Comparison of ENCODE assay signal across 8 cellular contexts in the genomic region with DNA sequence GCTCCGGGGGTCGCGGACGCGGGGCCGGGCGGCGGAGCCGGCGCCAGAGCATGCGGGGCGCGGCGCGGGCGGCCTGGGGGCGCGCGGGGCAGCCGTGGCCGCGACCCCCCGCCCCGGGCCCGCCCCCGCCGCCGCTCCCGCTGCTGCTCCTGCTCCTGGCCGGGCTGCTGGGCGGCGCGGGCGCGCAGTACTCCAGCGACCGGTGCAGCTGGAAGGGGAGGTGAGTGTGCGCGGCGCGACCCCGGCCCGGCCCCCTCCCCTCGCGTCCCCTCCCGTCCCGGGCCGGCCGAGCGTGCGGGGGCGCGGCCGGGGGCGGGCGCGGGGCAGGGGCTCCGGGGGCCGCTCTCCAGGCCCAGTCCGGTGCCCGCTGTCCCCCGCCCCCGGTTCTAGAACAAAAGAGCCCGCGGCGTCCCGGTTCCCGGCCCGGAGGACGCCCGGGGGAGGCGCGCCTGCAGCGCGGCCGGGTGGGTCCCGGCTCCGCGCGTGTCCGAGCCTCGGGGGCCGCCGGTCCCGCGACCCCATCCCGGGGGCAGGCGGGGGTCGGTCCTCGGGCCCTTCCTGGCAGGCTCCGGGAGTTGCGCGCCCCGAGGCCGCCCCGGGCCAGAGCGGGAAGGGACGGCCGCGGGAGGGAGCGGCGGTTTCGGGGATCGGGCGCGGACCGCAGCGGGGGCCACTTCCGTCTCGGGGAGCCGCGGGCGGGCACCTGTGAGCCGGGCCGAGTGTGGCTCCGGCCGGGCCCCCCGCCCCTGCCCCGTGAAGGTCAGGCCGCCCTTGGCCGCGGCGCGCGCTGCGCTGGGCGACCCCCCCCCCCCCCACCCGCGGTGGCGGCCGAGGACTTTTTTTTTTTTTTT. TPM values are rescaled to one million over a fixed set of nuclear protein-coding genes. Genes with fewer than 3 reads are reported as not detected.
DNase-seq lines count a peak whose midpoint lies in the region; ATAC-seq and TF ChIP-seq lines count a peak whose summit lies in the region.

No MANE protein-coding gene starts in this region.

- H4K20me1 ChIP-seq in hepatocyte (ENCODE audit: insufficient read depth, poor library complexity, severe bottlenecking), result peaks cover 22% of the 10 kb centered on the region

- TF ChIP-seq CTCF in hepatocyte (IDR thresholded peaks at IDR 0.05; ENCODE audit: poor library complexity) (no peak), thoracic aorta (IDR thresholded peaks at IDR 0.05) (no peak)

- peaks cover 40% of the 10 kb centered on the region for H3K79me2 ChIP-seq in hepatocyte

- H3K4me1 ChIP-seq in SJCRH30 (peaks cover 42% of the 10 kb centered on the region), hepatocyte (ENCODE audit: insufficient read depth) (peaks cover 39% of the 10 kb centered on the region), thoracic aorta (ENCODE audit: control insufficient read depth in 1 of 2, low read depth in 2 of 2) (peaks cover 31 to 57% of the 10 kb centered on the region in 2 donors)

- DNase-seq in NCI-H2196 (lab: John Stamatoyannopoulos, UW; ENCODE audit: unreplicated experiment) (peak; percentile 27), NCI-H2196 treated with DMSO at 0.1 percent for 48 hours (lab: John Stamatoyannopoulos, UW; ENCODE audit: unreplicated experiment) (no peak), SJCRH30 (no peak), hepatocyte (ENCODE audit: low spot score) (peak; percentile 60), thoracic aorta (ENCODE audit: low spot score) (no peak), mucosa of gallbladder (ENCODE audit: low spot score) (no peak), NCI-H1694 (lab: John Stamatoyannopoulos, UW) (no peak)

- H3K9me3 ChIP-seq in SJCRH30 (replicated peaks) (no peaks in the 10 kb centered on the region), hepatocyte (ENCODE audit: low read depth) (no peaks in the 10 kb centered on the region), thoracic aorta (no peaks in the 10 kb centered on the region)

- H3K9me2 ChIP-seq in hepatocyte (replicated peaks; ENCODE audit: insufficient read depth), result no peaks in the 10 kb centered on the region

- 0% methylated on average over 2 of the region's 131 CpGs for WGBS in hepatocyte (ENCODE audit: low lambda C conversion rate, missing lambda C conversion rate)

- H3K36me3 ChIP-seq in SJCRH30 (peaks cover 13% of the 10 kb centered on the region), hepatocyte (replicated peaks; ENCODE audit: insufficient read depth, low read depth) (no peaks in the 10 kb centered on the region), thoracic aorta (peaks cover under 1% of the 10 kb centered on the region)

- H3K27me3 ChIP-seq in SJCRH30, result no peaks in the 10 kb centered on the region
- H3K27me3 ChIP-seq in hepatocyte, result peaks cover 15% of the 10 kb centered on the region
- H3K27me3 ChIP-seq in thoracic aorta (replicated peaks; ENCODE audit: insufficient read depth), result no peaks in the 10 kb centered on the region

- peak overlapping the region; percentile 98 for H3K4me2 ChIP-seq in hepatocyte

- ATAC-seq in thoracic aorta (ENCODE audit: insufficient number of reproducible peaks, low FRiP score, low read depth), result no peak
- no peak for ATAC-seq in GM21576 (IDR thresholded peaks at IDR 0.05; ENCODE audit: unreplicated experiment)

- H3K4me3 ChIP-seq in SJCRH30 (peak overlapping the region; percentile 91), hepatocyte (peak overlapping the region; percentile 89), thoracic aorta (peak overlapping the region; percentile 96)

- H3K27ac ChIP-seq in SJCRH30, result no peak overlapping the region; the same call in 1 of the 2 replicates
- peak overlapping the region; percentile 96 for H3K27ac ChIP-seq in hepatocyte
- peak overlapping the region; percentile 87 to 94 for H3K27ac ChIP-seq in thoracic aorta

- H2AFZ ChIP-seq in hepatocyte, result no peak overlapping the region

RNA-seq across cellular contexts. Expression of a gene that starts 0.6 kb away (rescaled TPM):
- 46.2 and 49.7 TPM in 2 replicates for total RNA-seq in SJCRH30 (2014; rRNA removed; shearing (Covaris generic))
- 65.3 and 97.2 TPM in 2 replicates for total RNA-seq in hepatocyte
- 151 and 164 TPM in 2 replicates for polyA plus RNA-seq in hepatocyte
- total RNA-seq in thoracic aorta, result 100 to 1,000 TPM; 141 to 180 TPM
- 45.8 TPM for total RNA-seq in mucosa of gallbladder

Comparison
In these comparisons a context has a peak if more than half of its experiments do, and no peak if none do; other contexts are left out.
1. DNase-seq: peak in NCI-H2196 (single experiment) and hepatocyte (single experiment); none in NCI-H2196 treated with DMSO at 0.1 percent for 48 hours (single experiment), SJCRH30 (0 of 2), thoracic aorta (single experiment), mucosa of gallbladder (single experiment) and NCI-H1694 (single experiment).
2. Peak in every context shown above with its lines, with median percentiles within 50 percentile points of each other: H3K4me3 ChIP-seq.